ENCODE assay signal across 29 cellular contexts in the genomic region with DNA sequence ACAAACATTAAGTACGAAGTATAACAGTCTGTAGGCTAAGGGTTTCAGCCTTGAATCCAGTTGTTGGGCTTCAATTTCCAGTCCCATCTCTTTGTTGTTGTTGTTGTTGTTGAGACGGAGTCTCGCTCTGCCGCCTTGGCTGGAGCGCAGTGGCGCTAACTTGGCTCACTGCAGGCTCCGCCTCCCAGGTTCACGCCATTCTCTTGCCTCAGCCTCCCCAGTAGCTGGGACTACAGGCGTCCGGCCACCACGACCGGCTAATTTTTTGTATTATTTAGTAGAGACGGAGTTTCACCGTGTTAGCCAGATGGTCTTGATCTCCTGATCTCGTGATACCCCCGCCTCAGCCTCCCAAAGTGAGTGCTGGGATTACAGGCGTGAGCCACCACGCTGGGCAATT.
"Had no signal": no experiment of that assay in that cellular context is flagged by ENCODE, and none has a peak within 500 bp of the region (broad histone marks: within the 10 kb centered on the region; RNA-seq: fewer than 3 reads in every experiment).

No MANE protein-coding gene starts in this region.

- FAIRE-seq: islet of Langerhans, urothelium cell line had no signal

- H3K36me3 Mint-ChIP-seq: memory B cell; natural killer cell; stimulated activated effector memory CD8-positive, alpha-beta T cell treated with anti-CD3 and anti-CD28 coated beads, Interleukin-12 subunit alpha, Interleukin-12 subunit beta, amount 100 ng/mL, for 72 hours; type B pancreatic cell had no signal

- H3K4me1 ChIP-seq: colonic mucosa, esophagus muscularis mucosa, foreskin keratinocyte, gastroesophageal sphincter, heart left ventricle, parathyroid adenoma, prostate gland, right atrium auricular region, sigmoid colon, stomach had no signal

- ATAC-seq: foreskin keratinocyte; gastroesophageal sphincter; heart left ventricle; left colon; left ventricle myocardium superior; natural killer cell; stimulated activated effector memory CD8-positive, alpha-beta T cell treated with anti-CD3 and anti-CD28 coated beads, Interleukin-12 subunit alpha, Interleukin-12 subunit beta, amount 100 ng/mL, for 72 hours had no signal

- H3K79me2 ChIP-seq: parathyroid adenoma had no signal

- H3K27ac ChIP-seq: colonic mucosa, esophagus muscularis mucosa, foreskin keratinocyte, gastroesophageal sphincter, heart left ventricle, neutrophil, parathyroid adenoma, prostate gland, right atrium auricular region, sigmoid colon, stomach, tibial artery had no signal

- H3K36me3 ChIP-seq: colonic mucosa, esophagus muscularis mucosa, gastroesophageal sphincter, heart left ventricle, neutrophil, prostate gland, right atrium auricular region, sigmoid colon, stomach, tibial artery had no signal

- H3K9ac ChIP-seq: parathyroid adenoma had no signal

- H2AFZ ChIP-seq: parathyroid adenoma had no signal

- H3K27me3 ChIP-seq: colonic mucosa, esophagus muscularis mucosa, foreskin keratinocyte, gastroesophageal sphincter, heart left ventricle, neutrophil, right atrium auricular region, sigmoid colon, stomach, tibial artery had no signal

- DNase-seq: colonic mucosa; effector CD8-positive, alpha-beta T cell; endodermal cell; foreskin keratinocyte; hippocampal formation; kidney glomerular epithelial cell; left colon; left ventricle myocardium superior; natural killer cell; sigmoid colon; stimulated activated CD4-positive, alpha-beta T cell treated with anti-CD3 and anti-CD28 coated beads, Interleukin-2, amount 100 ng/mL, for 24 hours; stimulated activated CD4-positive, alpha-beta T cell treated with anti-CD3 and anti-CD28 coated beads, Interleukin-4, amount 100 ng/mL, for 24 hours; stimulated activated naive CD4-positive, alpha-beta T cell treated with Interleukin-2 at 50 U/mL for 16 hours; stomach; tibial artery had no signal

- H3K9me3 ChIP-seq: colonic mucosa, esophagus muscularis mucosa, gastroesophageal sphincter, heart left ventricle, neutrophil, prostate gland, right atrium auricular region, sigmoid colon, stomach, tibial artery had no signal

- H3K4me1 Mint-ChIP-seq: endodermal cell; memory B cell; natural killer cell; stimulated activated effector memory CD8-positive, alpha-beta T cell treated with anti-CD3 and anti-CD28 coated beads, Interleukin-12 subunit alpha, Interleukin-12 subunit beta, amount 100 ng/mL, for 72 hours had no signal

- H3K27ac Mint-ChIP-seq: dendritic cell treated with granulocyte-macrophage colony-stimulating factor and Interleukin-4, amounts not matched to agents 40 ng/mL and 50 ng/mL, for 4 days; endodermal cell; memory B cell; natural killer cell; stimulated activated effector memory CD8-positive, alpha-beta T cell treated with anti-CD3 and anti-CD28 coated beads, Interleukin-12 subunit alpha, Interleukin-12 subunit beta, amount 100 ng/mL, for 72 hours; type B pancreatic cell had no signal

- H3K4me3 Mint-ChIP-seq: dendritic cell treated with granulocyte-macrophage colony-stimulating factor and Interleukin-4, amounts not matched to agents 40 ng/mL and 50 ng/mL, for 4 days; endodermal cell; memory B cell; natural killer cell; stimulated activated effector memory CD8-positive, alpha-beta T cell treated with anti-CD3 and anti-CD28 coated beads, Interleukin-12 subunit alpha, Interleukin-12 subunit beta, amount 100 ng/mL, for 72 hours; type B pancreatic cell had no signal

- H3K4me3 ChIP-seq: colonic mucosa, esophagus muscularis mucosa, gastroesophageal sphincter, heart left ventricle, lung, prostate gland, right atrium auricular region, sigmoid colon, stomach, tibial artery had no signal

- H3K9me3 Mint-ChIP-seq: dendritic cell treated with granulocyte-macrophage colony-stimulating factor and Interleukin-4, amounts not matched to agents 40 ng/mL and 50 ng/mL, for 4 days; endodermal cell; type B pancreatic cell had no signal

- H3K27me3 Mint-ChIP-seq: dendritic cell treated with granulocyte-macrophage colony-stimulating factor and Interleukin-4, amounts not matched to agents 40 ng/mL and 50 ng/mL, for 4 days; memory B cell; type B pancreatic cell had no signal
